9 cellular contexts compared by ENCODE assay signal in genomic region chr12:57461326-57461903, GRCh38. TPM values are rescaled to one million over a fixed set of nuclear protein-coding genes. Genes with fewer than 3 reads are reported as not detected.
DNase-seq lines count a peak whose midpoint lies in the region; ATAC-seq, FAIRE-seq and TF ChIP-seq lines count a peak whose summit lies in the region.
"Had no signal": no experiment of that assay in that cellular context is flagged by ENCODE, and none has a peak within 500 bp of the region (broad histone marks: within the 10 kb centered on the region; RNA-seq: fewer than 3 reads in every experiment).

No MANE protein-coding gene starts in this region.

- no peak for FAIRE-seq in RCC 7860 (lab: Jason Lieb, UNC)
- FAIRE-seq: islet of Langerhans had no signal

- TF ChIP-seq POLR2A in upper lobe of left lung (IDR thresholded peaks at IDR 0.05): no peak

- H3K27me3 ChIP-seq in endocrine pancreas (ENCODE audit: control insufficient read depth, insufficient read depth, low read length): no peaks in the 10 kb centered on the region
- peaks cover 0 to 9% (median 4%) of the 10 kb centered on the region in 4 donors for H3K27me3 ChIP-seq in upper lobe of left lung

- H3K9me3 ChIP-seq in endocrine pancreas (ENCODE audit: control insufficient read depth, low read length) (no peaks in the 10 kb centered on the region), upper lobe of left lung (no peaks in the 10 kb centered on the region)

- no peaks in the 10 kb centered on the region for H3K36me3 Mint-ChIP-seq in T-helper 1 cell treated with Interleukin-12 subunit alpha and Interleukin-12 subunit beta and Interleukin-4 antibody, amounts not matched to agents 30 μg/mL and 1 μg/mL, for 36 hours (ENCODE audit: low read depth)

- H3K36me3 ChIP-seq in endocrine pancreas (ENCODE audit: control insufficient read depth, insufficient read depth, low read length) (no peaks in the 10 kb centered on the region), upper lobe of left lung (no peaks in the 10 kb centered on the region)

- ATAC-seq in upper lobe of left lung (ENCODE audit: low FRiP score in 2 of 2) (peak; percentile 19 to 63), GM21619 (IDR thresholded peaks at IDR 0.05; ENCODE audit: unreplicated experiment) (no peak)

- H3K4me1 Mint-ChIP-seq in T-helper 1 cell treated with Interleukin-12 subunit alpha and Interleukin-12 subunit beta and Interleukin-4 antibody, amounts not matched to agents 30 μg/mL and 1 μg/mL, for 36 hours (ENCODE audit: low read depth): peaks cover 46% of the 10 kb centered on the region

- peak overlapping the region in 2 of 4 donors; percentile 68 to 86 for H3K27ac ChIP-seq in upper lobe of left lung

- H3K27me3 Mint-ChIP-seq in T-helper 1 cell treated with Interleukin-12 subunit alpha and Interleukin-12 subunit beta and Interleukin-4 antibody, amounts not matched to agents 30 μg/mL and 1 μg/mL, for 36 hours (ENCODE audit: low read depth): peaks cover 22% of the 10 kb centered on the region

- TF ChIP-seq EP300 in upper lobe of left lung (IDR thresholded peaks at IDR 0.05): no peak

- TF ChIP-seq CTCF in GM20000 (IDR thresholded peaks at IDR 0.05; ENCODE audit: extremely low read depth, missing control alignments) (no peak), upper lobe of left lung (IDR thresholded peaks at IDR 0.05) (no peak)

- in situ Hi-C loops in ACHN (cut with HindIII; ENCODE audit: low pct_ligation_motif_present, low pct_unique_long_range_greater_than_20kb, low sequenced_read_pairs): loop anchor here (25.0 kb wide), 1 partner anchor 174 kb away; no protein-coding TSS in a partner anchor

- peak overlapping the region; percentile 38 for H3K27ac Mint-ChIP-seq in T-helper 1 cell treated with Interleukin-12 subunit alpha and Interleukin-12 subunit beta and Interleukin-4 antibody, amounts not matched to agents 30 μg/mL and 1 μg/mL, for 36 hours

- H3K4me3 ChIP-seq in endocrine pancreas (ENCODE audit: control insufficient read depth, insufficient read depth, low read length) (peak overlapping the region; percentile 35), upper lobe of left lung (peak overlapping the region; percentile 54 to 79 (median 71))

- no peaks in the 10 kb centered on the region for H3K4me1 ChIP-seq in endocrine pancreas (ENCODE audit: control insufficient read depth, insufficient read depth, low read length)
- peaks cover 33 to 45% (median 35%) of the 10 kb centered on the region in 4 donors for H3K4me1 ChIP-seq in upper lobe of left lung

- peak overlapping the region; percentile 87 for H3K4me3 Mint-ChIP-seq in T-helper 1 cell treated with Interleukin-12 subunit alpha and Interleukin-12 subunit beta and Interleukin-4 antibody, amounts not matched to agents 30 μg/mL and 1 μg/mL, for 36 hours

- 0 to 1% methylated on average over 12 to 19 of the region's 29 CpGs for WGBS in upper lobe of left lung, 2 donors

- H3K9me3 Mint-ChIP-seq in T-helper 1 cell treated with Interleukin-12 subunit alpha and Interleukin-12 subunit beta and Interleukin-4 antibody, amounts not matched to agents 30 μg/mL and 1 μg/mL, for 36 hours: no peaks in the 10 kb centered on the region

- no peak overlapping the region for H3K9ac ChIP-seq in endocrine pancreas (ENCODE audit: control insufficient read depth, insufficient read depth, low read length)

- DNase-seq in ACHN (peak; percentile 84), GM20000 (ENCODE audit: low spot score) (peak; percentile 70), midbrain (lab: John Stamatoyannopoulos, UW) (peak; percentile 37), upper lobe of left lung (peak; percentile 71 to 90), RCC 7860 (ENCODE audit: low spot score) (no peak)

RNA-seq across cellular contexts. Expression of gene GLI1, which starts 1.8 kb away (rescaled TPM):
- total RNA-seq in upper lobe of left lung: 1 to 10 TPM in 2 of 6 donors, under 1 TPM in 2, not detected in 2; 0.69 to 3.0 (median 1.5) TPM

RNA-seq across cellular contexts. Expression of gene INHBE, which starts 6.3 kb away (rescaled TPM):
- total RNA-seq in upper lobe of left lung: under 1 TPM in 1 of 6 donors, not detected in 5; 0.11 TPM

RNA-seq across cellular contexts. Expression of gene ARHGAP9, which starts 18.3 kb away (rescaled TPM):
- total RNA-seq in upper lobe of left lung: 100 to 1,000 TPM in 1 of 6 donors, 10 to 100 TPM in 5; 29.2 to 131 (median 43.7) TPM

RNA-seq across cellular contexts. Expression of gene MARS1, which starts 26.5 kb away (rescaled TPM):
- 100 to 1,000 TPM in 3 of 6 donors, 10 to 100 TPM in 3; 73.9 to 189 (median 101) TPM for total RNA-seq in upper lobe of left lung

RNA-seq across cellular contexts. Expression of gene INHBC, which starts 26.8 kb away (rescaled TPM):
- total RNA-seq in upper lobe of left lung: not detected
